8 cellular contexts compared by ENCODE assay signal in genomic region chr5:65034782-65035181, GRCh38.
A peak's percentile ranks its signal among the peaks of the same experiment; 100 is the strongest.
DNase-seq lines count a peak whose midpoint lies in the region; ATAC-seq lines count a peak whose summit lies in the region.

No MANE protein-coding gene starts in this region.

- no peaks in the 10 kb centered on the region for H3K9me3 Mint-ChIP-seq in activated T-cell treated with anti-CD3 and anti-CD28 coated beads, Interleukin-2, amount 50 U/mL, for 24 hours
- peaks cover 0 to 1% of the 10 kb centered on the region in 2 donors for H3K9me3 Mint-ChIP-seq in activated T-cell treated with anti-CD3 and anti-CD28 coated beads, Interleukin-2, amount 50 U/mL, for 72 hours

- DNase-seq in activated T-cell treated with anti-CD3 and anti-CD28 coated beads, Interleukin-2, amount 50 U/mL, for 24 hours: peak; percentile 33
- DNase-seq in activated T-cell treated with anti-CD3 and anti-CD28 coated beads for 4 hours (no peak), iPS-NIHi11 (ENCODE audit: low spot score) (peak; percentile 23), substantia nigra (lab: John Stamatoyannopoulos, UW) (peak in 6 of 49 donors; percentile 4 to 17 (median 11)), inferior parietal cortex (ENCODE audit: extremely low spot score) (no peak)
- DNase-seq in activated T-cell treated with anti-CD3 and anti-CD28 coated beads, Interleukin-2, amount 50 U/mL, for 72 hours: no peak
- no peak for DNase-seq in activated effector memory CD4-positive, alpha-beta T cell treated with anti-CD3 and anti-CD28 coated beads, Interleukin-2, amount 50 U/mL, for 16 hours

- H3K4me1 Mint-ChIP-seq in activated T-cell treated with anti-CD3 and anti-CD28 coated beads, Interleukin-2, amount 50 U/mL, for 24 hours (ENCODE audit: low read depth): peaks cover 37% of the 10 kb centered on the region
- peaks cover 27% of the 10 kb centered on the region for H3K4me1 Mint-ChIP-seq in activated T-cell treated with anti-CD3 and anti-CD28 coated beads, Interleukin-2, amount 50 U/mL, for 72 hours (ENCODE audit: low read depth)

- H3K27me3 Mint-ChIP-seq in activated T-cell treated with anti-CD3 and anti-CD28 coated beads, Interleukin-2, amount 50 U/mL, for 24 hours: no peaks in the 10 kb centered on the region
- no peaks in the 10 kb centered on the region for H3K27me3 Mint-ChIP-seq in activated T-cell treated with anti-CD3 and anti-CD28 coated beads, Interleukin-2, amount 50 U/mL, for 72 hours (ENCODE audit: low read depth)

- peak overlapping the region; percentile 75 for H3K4me3 Mint-ChIP-seq in activated T-cell treated with anti-CD3 and anti-CD28 coated beads, Interleukin-2, amount 50 U/mL, for 24 hours
- H3K4me3 Mint-ChIP-seq in activated T-cell treated with anti-CD3 and anti-CD28 coated beads, Interleukin-2, amount 50 U/mL, for 72 hours: peak overlapping the region; percentile 82 to 91

- H3K27ac Mint-ChIP-seq in activated T-cell treated with anti-CD3 and anti-CD28 coated beads, Interleukin-2, amount 50 U/mL, for 24 hours: peak overlapping the region; percentile 90
- H3K27ac Mint-ChIP-seq in activated T-cell treated with anti-CD3 and anti-CD28 coated beads, Interleukin-2, amount 50 U/mL, for 72 hours: peak overlapping the region; percentile 89

- H3K27ac ChIP-seq in substantia nigra (ENCODE audit: low read depth, low read length, poor library complexity, severe bottlenecking): peak overlapping the region; percentile 88

- H3K36me3 Mint-ChIP-seq in activated T-cell treated with anti-CD3 and anti-CD28 coated beads, Interleukin-2, amount 50 U/mL, for 24 hours (ENCODE audit: low read depth): no peaks in the 10 kb centered on the region
- peaks cover 0 to 1% of the 10 kb centered on the region in 2 donors for H3K36me3 Mint-ChIP-seq in activated T-cell treated with anti-CD3 and anti-CD28 coated beads, Interleukin-2, amount 50 U/mL, for 72 hours (ENCODE audit: insufficient read depth in 2 of 2)

- ATAC-seq in activated T-cell treated with anti-CD3 and anti-CD28 coated beads, Interleukin-2, amount 50 U/mL, for 72 hours (replicated peaks in 1 of 2): no peak
- ATAC-seq in GM21723 (IDR thresholded peaks at IDR 0.05; ENCODE audit: unreplicated experiment): no peak

Comparison
In these comparisons a context has a peak if more than half of its experiments do, and no peak if none do; other contexts are left out.
1. DNase-seq: peak in activated T-cell treated with anti-CD3 and anti-CD28 coated beads, Interleukin-2, amount 50 U/mL, for 24 hours (single experiment) and iPS-NIHi11 (single experiment); none in activated T-cell treated with anti-CD3 and anti-CD28 coated beads for 4 hours (single experiment), activated T-cell treated with anti-CD3 and anti-CD28 coated beads, Interleukin-2, amount 50 U/mL, for 72 hours (0 of 2), inferior parietal cortex (single experiment) and activated effector memory CD4-positive, alpha-beta T cell treated with anti-CD3 and anti-CD28 coated beads, Interleukin-2, amount 50 U/mL, for 16 hours (single experiment).